Comparison of ENCODE assay signal across 20 cellular contexts in genomic region chr16:10562361-10562899, GRCh38. TPM values are rescaled to one million over a fixed set of nuclear protein-coding genes. Genes with fewer than 3 reads are reported as not detected.
"Had no signal": no experiment of that assay in that cellular context is flagged by ENCODE, and none has a peak within 500 bp of the region (broad histone marks: within the 10 kb centered on the region; RNA-seq: fewer than 3 reads in every experiment).

No MANE protein-coding gene starts in this region.

- ATAC-seq: effector memory CD8-positive, alpha-beta T cell; sciatic nerve had no signal

- H3K27me3 ChIP-seq: stomach, testis had no signal

- H3K9me3 ChIP-seq: testis had no signal

- H3K4me3 ChIP-seq: stomach, testis had no signal

- H3K27ac ChIP-seq: epithelial cell of prostate, testis had no signal

- DNase-seq: activated B cell treated with CpG ODN at 0.5 μM for 24 hours; activated CD4-positive, alpha-beta T cell treated with anti-CD3 and anti-CD28 coated beads, Interleukin-2, amount 10 ng/mL, durations not matched to agents 7 days and 5 days; activated naive CD4-positive, alpha-beta T cell; activated naive CD8-positive, alpha-beta T cell treated with anti-CD3 and anti-CD28 coated beads, Interleukin-2, amount 10 ng/mL, durations not matched to agents 7 days and 5 days; anterior cingulate cortex; cerebellar nuclear complex; dermis blood vessel endothelial cell; effector memory CD8-positive, alpha-beta T cell; hypothalamus; kidney; nephron progenitor cell; occipital lobe; stimulated activated CD4-positive, alpha-beta T cell treated with anti-CD3 and anti-CD28 coated beads, Interleukin-1b, Interleukin-23, amount 100 ng/mL, for 48 hours; stomach; SW 1271; testis had no signal

RNA-seq across cellular contexts. Expression of gene EMP2, which starts 18.0 kb away (rescaled TPM):
- total RNA-seq: activated B cell treated with CpG ODN at 0.5 μM for 24 hours; activated CD4-positive, alpha-beta T cell treated with anti-CD3 and anti-CD28 coated beads, Interleukin-2, amount 10 ng/mL, durations not matched to agents 7 days and 5 days; activated naive CD8-positive, alpha-beta T cell treated with anti-CD3 and anti-CD28 coated beads, Interleukin-2, amount 10 ng/mL, durations not matched to agents 7 days and 5 days; activated T-helper 1 cell treated with anti-CD3 and anti-CD28 coated beads, Interleukin-12 subunit alpha, Interleukin-12 subunit beta, Interleukin-2, Interleukin-4 antibody, amounts not matched to agents 30 ng/mL and 10 ng/mL and 1 ng/mL, durations not matched to agents 14 hours and 24 hours and 36 hours; T-helper 2 cell treated with Interferon-gamma antibody and Interleukin-4, amounts not matched to agents 100 ng/mL and 5 ng/mL, for 36 hours had no signal
